24 cellular contexts compared by ENCODE assay signal in the genomic region with DNA sequence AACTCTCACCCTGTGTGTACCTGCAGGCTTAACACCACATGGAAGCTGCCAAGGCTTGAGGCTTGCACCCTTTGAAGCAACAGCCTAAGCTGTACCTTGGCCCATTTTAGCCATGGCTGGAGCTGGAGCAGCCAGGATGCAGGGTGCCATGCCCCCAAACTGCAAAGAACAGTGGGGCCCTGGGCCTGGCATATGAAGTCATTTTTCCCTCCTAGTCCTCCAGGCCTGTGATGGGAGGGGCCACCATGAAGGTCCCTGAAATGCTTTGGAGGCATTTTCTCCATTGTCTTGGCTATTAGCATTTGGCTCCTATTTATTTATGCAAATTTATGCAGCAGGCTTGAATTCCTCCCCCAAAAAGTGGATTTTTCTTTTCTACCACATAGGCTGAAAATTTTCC.
"Had no signal": no experiment of that assay in that cellular context is flagged by ENCODE, and none has a peak within 500 bp of the region (broad histone marks: within the 10 kb centered on the region; RNA-seq: fewer than 3 reads in every experiment).

No MANE protein-coding gene starts in this region.

- H3K4me1 ChIP-seq: gastroesophageal sphincter had no signal

- H3K27ac ChIP-seq: coronary artery, dorsolateral prefrontal cortex, esophagus muscularis mucosa, foreskin keratinocyte, gastroesophageal sphincter, heart left ventricle, left lung, lower lobe of right lung had no signal

- ATAC-seq: effector memory CD8-positive, alpha-beta T cell; foreskin keratinocyte; gastroesophageal sphincter; heart left ventricle; left cardiac atrium; left lung; left ventricle myocardium superior; lower lobe of right lung; mucosa of descending colon had no signal

- H3K27me3 ChIP-seq: foreskin keratinocyte, gastroesophageal sphincter, heart left ventricle, left lung had no signal

- H3K4me3 ChIP-seq: coronary artery, dorsolateral prefrontal cortex, esophagus muscularis mucosa, gastroesophageal sphincter, heart left ventricle, left lung, lower lobe of right lung, mucosa of descending colon had no signal

- FAIRE-seq: colon, endometrium, endothelial cell of umbilical vein, frontal cortex had no signal

- H3K36me3 ChIP-seq: esophagus muscularis mucosa, gastroesophageal sphincter, heart left ventricle, left lung, lower lobe of right lung had no signal

- DNase-seq: dermis blood vessel endothelial cell; dorsolateral prefrontal cortex; effector CD8-positive, alpha-beta T cell; effector memory CD8-positive, alpha-beta T cell; endodermal cell; foreskin keratinocyte; heart left ventricle; hippocampal formation; immature natural killer cell; islet precursor cell; left cardiac atrium; left lung; left ventricle myocardium superior; lower lobe of right lung; mesenchymal stem cell; mucosa of descending colon; naive B cell had no signal
